ENCODE assay signal across 8 cellular contexts in the genomic region with DNA sequence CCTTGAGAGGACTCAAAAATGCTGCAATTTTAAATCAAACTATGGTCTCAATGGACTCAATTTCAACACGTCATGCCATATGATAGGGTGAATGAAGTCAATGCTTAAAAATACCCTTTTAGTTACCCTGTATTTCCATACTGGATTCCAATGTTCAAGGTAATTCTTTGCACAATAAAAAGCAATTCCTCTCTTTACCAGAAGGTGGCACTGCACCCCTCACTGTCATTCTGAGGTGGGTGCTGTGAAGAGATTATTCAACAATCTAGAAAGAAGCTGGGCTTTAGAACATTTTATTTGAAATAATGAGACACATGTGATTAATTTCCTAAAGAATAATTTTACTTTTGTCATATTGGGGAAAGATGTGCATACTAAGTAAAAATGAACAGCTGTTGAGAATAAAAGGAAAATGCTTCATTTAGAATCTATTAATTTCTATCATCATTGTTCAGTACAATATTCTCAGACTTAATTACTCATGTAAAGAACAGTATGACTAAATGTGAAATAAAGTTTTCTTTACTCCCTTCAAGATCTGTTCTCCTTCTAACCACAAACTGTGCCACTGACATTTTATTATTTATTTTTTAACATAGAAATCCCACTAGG.
DNase-seq lines count a peak whose midpoint lies in the region; ATAC-seq, FAIRE-seq and TF ChIP-seq lines count a peak whose summit lies in the region.

No MANE protein-coding gene starts in this region.

- H3K4me1 ChIP-seq in GM12878 (ENCODE audit: control insufficient read depth, insufficient read depth, low read length), result no peaks in the 10 kb centered on the region

- POLR2A ChIA-PET in GM12878 (lab: Charles Lee), result no interaction called here

- peak; percentile 73 to 78 (median 76) for TF ChIP-seq CTCF in GM12878 (IDR thresholded peaks at IDR 0.05 in 2 of 3, conservative IDR thresholded peaks at IDR 0.05 in 1 of 3; ENCODE audit: control insufficient read depth in 2 of 3, extremely low read depth in 1 of 3, insufficient read depth in 1 of 3, low read depth in 3 of 3, low read length in 3 of 3)

- BruUV-seq in GM12878 (replicated peaks; lab: Mats Ljungman, UMichigan), result no TSS peak

- H3K36me3 ChIP-seq in GM12878 (ENCODE audit: control insufficient read depth in 2 of 2, insufficient read depth in 2 of 2, low read length in 1 of 2), result no peaks in the 10 kb centered on the region

- no peaks in the 10 kb centered on the region for H3K27me3 ChIP-seq in GM12878 (replicated peaks in 1 of 2; ENCODE audit: control insufficient read depth in 2 of 2, insufficient read depth in 2 of 2, low read length in 1 of 2)

- FAIRE-seq in GM12878 (lab: Jason Lieb, UNC), result peak; percentile 86

- H3K4me2 ChIP-seq in GM12878 (ENCODE audit: control insufficient read depth, insufficient read depth), result no peak overlapping the region

- no peak overlapping the region for H2AFZ ChIP-seq in GM12878 (ENCODE audit: control insufficient read depth, low read depth, low read length)

- peak; percentile 82 for TF ChIP-seq RAD21 in GM12878 (IDR thresholded peaks at IDR 0.05; ENCODE audit: insufficient read depth, low read depth, low read length)

- RAD21 ChIA-PET in GM12878 (lab: Charles Lee; ENCODE audit: unreplicated experiment), result interaction anchor here (1.3 kb wide), 1 partner anchor 11 kb away, joined by 3 read pairs; no protein-coding TSS in a partner anchor

- ATAC-seq in GM18861 (IDR thresholded peaks at IDR 0.05; ENCODE audit: unreplicated experiment) (peak; percentile 87), HG03045 (IDR thresholded peaks at IDR 0.05; ENCODE audit: unreplicated experiment) (peak; percentile 81), GM12878 (peak; percentile 82), left colon (peak; percentile 59)

- SMC1A ChIA-PET in GM12878 (lab: Charles Lee; ENCODE audit: uncharacterized antibody, unreplicated experiment), result interaction anchor here (0.6 to 0.7 kb wide), 2 partner anchors 36 to 225 kb away, joined by 3 read pairs; no protein-coding TSS in a partner anchor

- H3K9ac ChIP-seq in GM12878 (ENCODE audit: control insufficient read depth, insufficient read depth, low read length), result no peak overlapping the region

- CTCF ChIA-PET in GM12878 (lab: Yijun Ruan, JAX), result interaction anchor here (0.6 to 1.2 kb wide), 11 partner anchors 8 to 1038 kb away, joined by 3 to 8 read pairs (median 3); no protein-coding TSS in a partner anchor

- no peak overlapping the region for H3K4me3 ChIP-seq in GM12878

- no peaks in the 10 kb centered on the region for H3K9me3 ChIP-seq in GM12878 (replicated peaks; ENCODE audit: control insufficient read depth, insufficient read depth, low read length)

- intact Hi-C loops in GM12878 (cut with micrococcal nuclease; ENCODE audit: unreplicated experiment), result loop anchor here (10.0 kb wide), 1 partner anchor 1047 kb away; no protein-coding TSS in a partner anchor
- intact Hi-C loops in left colon (cut with DNase I, micrococcal nuclease), result no loop called here

- 0% methylated on average over 1 of the region's 1 CpG for WGBS in GM12878 (ENCODE audit: insufficient coverage, insufficient replicate concordance, low lambda C conversion rate, missing lambda C conversion rate)

- no peaks in the 10 kb centered on the region for H4K20me1 ChIP-seq in GM12878 (ENCODE audit: control insufficient read depth, insufficient read depth)

- in situ Hi-C loops in Caki2 (cut with HindIII; ENCODE audit: low pct_unique_long_range_greater_than_20kb, low sequenced_read_pairs) (no loop called here), GM12878 (cut with MboI) (no loop called here)

- no peak overlapping the region for H3K27ac ChIP-seq in GM12878 (ENCODE audit: control insufficient read depth, insufficient read depth)

- no peaks in the 10 kb centered on the region for H3K79me2 ChIP-seq in GM12878 (ENCODE audit: control insufficient read depth, insufficient read depth, low read length)

- no peak for TF ChIP-seq EP300 in GM12878 (IDR thresholded peaks at IDR 0.05; ENCODE audit: borderline replicate concordance in 1 of 2, control insufficient read depth in 1 of 2, low read depth in 2 of 2, low read length in 2 of 2)

- no peak for TF ChIP-seq POLR2A in GM12878 (IDR thresholded peaks at IDR 0.05; ENCODE audit: low read depth, low read length)

- DNase-seq in Caki2 (ENCODE audit: low read depth) (peak; percentile 12), NCI-H2171 (lab: John Stamatoyannopoulos, UW) (peak; percentile 7), GM12878 (ENCODE audit: low read depth, low spot score) (no peak), left colon (no peak)
- no peak for DNase-seq in activated CD4-positive, CD25-positive, alpha-beta regulatory T cell treated with anti-CD3 and anti-CD28 coated beads, Interleukin-2, amount 50 U/mL, for 72 hours
- no peak for DNase-seq in activated CD8-positive, alpha-beta memory T cell treated with anti-CD3 and anti-CD28 coated beads for 24 hours

TF ChIP-seq in GM12878, 131 proteins besides CTCF, POLR2A, EP300 and RAD21:
- peak; percentile 77 for TF ChIP-seq SMC3 (IDR thresholded peaks at IDR 0.05; ENCODE audit: borderline replicate concordance, low read length)
- TF ChIP-seq ZZZ3 (IDR thresholded peaks at IDR 0.05; ENCODE audit: control insufficient read depth, insufficient read length, low read depth), result no peak

Comparison
In these comparisons a context has a peak if more than half of its experiments do, and no peak if none do; other contexts are left out.
1. DNase-seq: peak in Caki2 (single experiment) and NCI-H2171 (single experiment); none in GM12878 (single experiment), left colon (0 of 2), activated CD4-positive, CD25-positive, alpha-beta regulatory T cell treated with anti-CD3 and anti-CD28 coated beads, Interleukin-2, amount 50 U/mL, for 72 hours (single experiment) and activated CD8-positive, alpha-beta memory T cell treated with anti-CD3 and anti-CD28 coated beads for 24 hours (single experiment).
2. Peak in every context shown above with its lines, with median percentiles within 50 percentile points of each other: ATAC-seq.